Comparison of ENCODE assay signal across 40 cellular contexts in the genomic region with DNA sequence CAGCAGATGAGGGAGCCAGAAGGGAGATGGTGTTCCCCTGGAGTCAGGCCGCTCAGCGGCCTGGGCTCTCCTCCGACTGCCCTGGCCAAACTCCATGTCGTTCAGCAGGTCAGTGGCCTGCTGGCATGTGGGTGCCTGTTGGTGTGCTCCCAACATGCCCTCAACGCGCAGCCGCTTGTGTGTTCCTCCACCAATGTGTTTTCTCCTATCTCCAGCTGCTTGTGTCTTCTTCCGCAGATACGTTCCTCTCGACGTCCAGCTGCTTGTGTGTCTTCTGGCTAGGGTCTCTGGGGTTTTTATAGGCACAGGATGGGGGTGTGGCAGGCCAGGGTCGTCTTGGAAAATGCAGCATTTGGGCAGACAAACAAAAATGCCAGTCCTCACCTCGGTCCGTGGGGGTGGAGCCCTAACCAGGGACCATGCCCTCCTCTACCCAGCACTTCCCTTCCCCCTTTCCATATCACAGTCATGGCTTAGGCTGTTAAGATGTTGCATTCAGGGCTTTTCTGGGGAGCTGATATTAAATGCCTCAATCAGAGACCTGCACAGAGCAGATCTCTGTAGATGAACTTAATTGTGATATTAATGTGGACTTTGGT.
"Had no signal": no experiment of that assay in that cellular context is flagged by ENCODE, and none has a peak within 500 bp of the region (broad histone marks: within the 10 kb centered on the region; RNA-seq: fewer than 3 reads in every experiment).

No MANE protein-coding gene starts in this region.

- H3K4me3 ChIP-seq: adrenal gland, ascending aorta, body of pancreas, breast epithelium, cardiac muscle cell had no signal

- H3K4me1 Mint-ChIP-seq: activated naive CD4-positive, alpha-beta T cell treated with anti-CD3 and anti-CD28 coated beads, Interleukin-2, amount 10 ng/mL, durations not matched to agents 7 days and 5 days; activated naive CD4-positive, alpha-beta T cell treated with anti-CD3 and anti-CD28 coated beads, Interleukin-2, amount 50 U/mL, for 24 hours; activated naive CD8-positive, alpha-beta T cell treated with anti-CD3 and anti-CD28 coated beads for 36 hours; activated naive CD8-positive, alpha-beta T cell treated with anti-CD3 and anti-CD28 coated beads, Interleukin-2, amount 10 ng/mL, durations not matched to agents 7 days and 5 days; activated naive CD8-positive, alpha-beta T cell treated with anti-CD3 and anti-CD28 coated beads, Interleukin-2, amount 50 U/mL, for 24 hours; activated T-helper 17 cell treated with anti-CD3 and anti-CD28 coated beads, Interleukin-2, amount 50 U/mL, for 72 hours; central memory CD8-positive, alpha-beta T cell had no signal

- DNase-seq: activated effector memory CD4-positive, alpha-beta T cell treated with anti-CD3 and anti-CD28 coated beads, Interleukin-2, amount 50 U/mL, for 16 hours; activated effector memory CD4-positive, alpha-beta T cell treated with Interleukin-2 at 50 U/mL for 16 hours; activated gamma-delta T cell; activated gamma-delta T cell treated with Interleukin-2 at 50 U/mL for 16 hours; activated naive CD4-positive, alpha-beta T cell; activated naive CD4-positive, alpha-beta T cell treated with anti-CD3 and anti-CD28 coated beads for 36 hours; activated naive CD4-positive, alpha-beta T cell treated with anti-CD3 and anti-CD28 coated beads, Interleukin-2, amount 10 ng/mL, durations not matched to agents 7 days and 5 days; activated naive CD4-positive, alpha-beta T cell treated with anti-CD3 and anti-CD28 coated beads, Interleukin-2, amount 50 U/mL, for 16 hours; activated naive CD4-positive, alpha-beta T cell treated with Interleukin-2 at 50 U/mL for 16 hours; activated naive CD8-positive, alpha-beta T cell treated with anti-CD3 and anti-CD28 coated beads for 36 hours; activated naive CD8-positive, alpha-beta T cell treated with anti-CD3 and anti-CD28 coated beads, Interleukin-2, amount 10 ng/mL, durations not matched to agents 7 days and 5 days; activated naive CD8-positive, alpha-beta T cell treated with anti-CD3 and anti-CD28 coated beads, Interleukin-2, amount 50 U/mL, for 24 hours; activated T-cell treated with anti-CD3 and anti-CD28 coated beads, Interleukin-2, amount 50 U/mL, for 1 hour; activated T-cell treated with anti-CD3 and anti-CD28 coated beads, Interleukin-2, amount 50 U/mL, for 24 hours; activated T-cell treated with anti-CD3 and anti-CD28 coated beads, Interleukin-2, amount 50 U/mL, for 4 hours; activated T-cell treated with anti-CD3 and anti-CD28 coated beads, Interleukin-2, amount 50 U/mL, for 48 hours; activated T-cell treated with anti-CD3 and anti-CD28 coated beads, Interleukin-2, amount 50 U/mL, for 72 hours; adrenal gland; amniotic stem cell; amygdala; anterior cingulate cortex; aorta; body of pancreas; brain microvascular endothelial cell; caudate nucleus; central memory CD4-positive, alpha-beta T cell; cerebellar nuclear complex had no signal

- H3K4me3 Mint-ChIP-seq: activated naive CD4-positive, alpha-beta T cell treated with anti-CD3 and anti-CD28 coated beads for 36 hours; activated naive CD4-positive, alpha-beta T cell treated with anti-CD3 and anti-CD28 coated beads, Interleukin-2, amount 10 ng/mL, durations not matched to agents 7 days and 5 days; activated naive CD4-positive, alpha-beta T cell treated with anti-CD3 and anti-CD28 coated beads, Interleukin-2, amount 50 U/mL, for 24 hours; activated naive CD8-positive, alpha-beta T cell; activated naive CD8-positive, alpha-beta T cell treated with anti-CD3 and anti-CD28 coated beads for 36 hours; activated naive CD8-positive, alpha-beta T cell treated with anti-CD3 and anti-CD28 coated beads, Interleukin-2, amount 10 ng/mL, durations not matched to agents 7 days and 5 days; activated naive CD8-positive, alpha-beta T cell treated with anti-CD3 and anti-CD28 coated beads, Interleukin-2, amount 50 U/mL, for 24 hours; activated T-cell treated with anti-CD3 and anti-CD28 coated beads, Interleukin-2, amount 50 U/mL, for 24 hours; activated T-cell treated with anti-CD3 and anti-CD28 coated beads, Interleukin-2, amount 50 U/mL, for 4 hours; activated T-helper 1 cell treated with anti-CD3 and anti-CD28 coated beads, Interleukin-12 subunit alpha, Interleukin-12 subunit beta, Interleukin-2, Interleukin-4 antibody, amounts not matched to agents 30 ng/mL and 10 ng/mL and 1 ng/mL, durations not matched to agents 14 hours and 24 hours and 36 hours; activated T-helper 17 cell treated with anti-CD3 and anti-CD28 coated beads, Interleukin-2, amount 50 U/mL, for 72 hours; brain; central memory CD8-positive, alpha-beta T cell had no signal

- H3K27me3 ChIP-seq: adrenal gland, ascending aorta, body of pancreas, brain microvascular endothelial cell, breast epithelium, cardiac muscle cell had no signal

- H3K4me1 ChIP-seq: adrenal gland, ascending aorta, body of pancreas, breast epithelium had no signal

- H3K36me3 ChIP-seq: adrenal gland, ascending aorta, brain microvascular endothelial cell, breast epithelium, cardiac muscle cell had no signal

- H3K9me3 ChIP-seq: adrenal gland, ascending aorta, body of pancreas, breast epithelium had no signal

- H3K27me3 Mint-ChIP-seq: activated naive CD8-positive, alpha-beta T cell treated with anti-CD3 and anti-CD28 coated beads, Interleukin-2, amount 10 ng/mL, durations not matched to agents 7 days and 5 days; activated T-helper 17 cell treated with anti-CD3 and anti-CD28 coated beads, Interleukin-2, amount 50 U/mL, for 72 hours; brain; central memory CD8-positive, alpha-beta T cell had no signal

- H3K36me3 Mint-ChIP-seq: activated naive CD4-positive, alpha-beta T cell treated with anti-CD3 and anti-CD28 coated beads, Interleukin-2, amount 10 ng/mL, durations not matched to agents 7 days and 5 days; activated naive CD4-positive, alpha-beta T cell treated with anti-CD3 and anti-CD28 coated beads, Interleukin-2, amount 50 U/mL, for 24 hours; activated naive CD4-positive, alpha-beta T cell treated with anti-CD3 and anti-CD28 coated beads, Interleukin-2, amount 50 U/mL, for 72 hours; activated naive CD8-positive, alpha-beta T cell; activated naive CD8-positive, alpha-beta T cell treated with anti-CD3 and anti-CD28 coated beads for 36 hours; activated naive CD8-positive, alpha-beta T cell treated with anti-CD3 and anti-CD28 coated beads, Interleukin-2, amount 10 ng/mL, durations not matched to agents 7 days and 5 days; brain had no signal

- FAIRE-seq: astrocyte, bronchial epithelial cell had no signal

- ATAC-seq: activated naive CD4-positive, alpha-beta T cell treated with anti-CD3 and anti-CD28 coated beads, Interleukin-2, amount 50 U/mL, for 72 hours; activated naive CD8-positive, alpha-beta T cell treated with anti-CD3 and anti-CD28 coated beads, Interleukin-2, amount 50 U/mL, for 24 hours; activated T-cell treated with anti-CD3 and anti-CD28 coated beads, Interleukin-2, amount 50 U/mL, for 4 hours; activated T-helper 17 cell treated with anti-CD3 and anti-CD28 coated beads, Interleukin-2, amount 50 U/mL, for 72 hours; body of pancreas had no signal

- H3K27ac ChIP-seq: adrenal gland, ascending aorta, body of pancreas, brain microvascular endothelial cell, breast epithelium, cardiac muscle cell had no signal

- H3K9me3 Mint-ChIP-seq: activated naive CD4-positive, alpha-beta T cell treated with anti-CD3 and anti-CD28 coated beads for 36 hours; activated naive CD4-positive, alpha-beta T cell treated with anti-CD3 and anti-CD28 coated beads, Interleukin-2, amount 10 ng/mL, durations not matched to agents 7 days and 5 days; activated naive CD4-positive, alpha-beta T cell treated with anti-CD3 and anti-CD28 coated beads, Interleukin-2, amount 50 U/mL, for 24 hours; activated naive CD4-positive, alpha-beta T cell treated with anti-CD3 and anti-CD28 coated beads, Interleukin-2, amount 50 U/mL, for 72 hours; activated naive CD8-positive, alpha-beta T cell treated with anti-CD3 and anti-CD28 coated beads for 36 hours; activated naive CD8-positive, alpha-beta T cell treated with anti-CD3 and anti-CD28 coated beads, Interleukin-2, amount 10 ng/mL, durations not matched to agents 7 days and 5 days; activated naive CD8-positive, alpha-beta T cell treated with anti-CD3 and anti-CD28 coated beads, Interleukin-2, amount 50 U/mL, for 24 hours; activated T-cell treated with anti-CD3 and anti-CD28 coated beads, Interleukin-2, amount 50 U/mL, for 24 hours; activated T-cell treated with anti-CD3 and anti-CD28 coated beads, Interleukin-2, amount 50 U/mL, for 4 hours; activated T-cell treated with anti-CD3 and anti-CD28 coated beads, Interleukin-2, amount 50 U/mL, for 72 hours; activated T-helper 1 cell treated with anti-CD3 and anti-CD28 coated beads, Interleukin-12 subunit alpha, Interleukin-12 subunit beta, Interleukin-2, Interleukin-4 antibody, amounts not matched to agents 30 ng/mL and 10 ng/mL and 1 ng/mL, durations not matched to agents 14 hours and 24 hours and 36 hours; activated T-helper 17 cell treated with anti-CD3 and anti-CD28 coated beads, Interleukin-2, amount 50 U/mL, for 72 hours; activated T-helper 2 cell treated with anti-CD3 and anti-CD28 coated beads, Interferon-gamma antibody, Interleukin-2, Interleukin-4, amounts not matched to agents 10 μg/mL and 5 μg/mL and 100 μg/mL, durations not matched to agents 14 hours and 24 hours and 36 hours; brain; central memory CD8-positive, alpha-beta T cell had no signal

- H3K27ac Mint-ChIP-seq: activated naive CD4-positive, alpha-beta T cell treated with anti-CD3 and anti-CD28 coated beads for 36 hours; activated naive CD4-positive, alpha-beta T cell treated with anti-CD3 and anti-CD28 coated beads, Interleukin-2, amount 10 ng/mL, durations not matched to agents 7 days and 5 days; activated naive CD4-positive, alpha-beta T cell treated with anti-CD3 and anti-CD28 coated beads, Interleukin-2, amount 50 U/mL, for 24 hours; activated naive CD4-positive, alpha-beta T cell treated with anti-CD3 and anti-CD28 coated beads, Interleukin-2, amount 50 U/mL, for 72 hours; activated naive CD8-positive, alpha-beta T cell; activated naive CD8-positive, alpha-beta T cell treated with anti-CD3 and anti-CD28 coated beads for 36 hours; activated naive CD8-positive, alpha-beta T cell treated with anti-CD3 and anti-CD28 coated beads, Interleukin-2, amount 10 ng/mL, durations not matched to agents 7 days and 5 days; activated naive CD8-positive, alpha-beta T cell treated with anti-CD3 and anti-CD28 coated beads, Interleukin-2, amount 50 U/mL, for 24 hours; activated T-cell treated with anti-CD3 and anti-CD28 coated beads, Interleukin-2, amount 50 U/mL, for 24 hours; activated T-cell treated with anti-CD3 and anti-CD28 coated beads, Interleukin-2, amount 50 U/mL, for 72 hours; activated T-helper 1 cell treated with anti-CD3 and anti-CD28 coated beads, Interleukin-12 subunit alpha, Interleukin-12 subunit beta, Interleukin-2, Interleukin-4 antibody, amounts not matched to agents 30 ng/mL and 10 ng/mL and 1 ng/mL, durations not matched to agents 14 hours and 24 hours and 36 hours; activated T-helper 2 cell treated with anti-CD3 and anti-CD28 coated beads, Interferon-gamma antibody, Interleukin-2, Interleukin-4, amounts not matched to agents 10 μg/mL and 5 μg/mL and 100 μg/mL, durations not matched to agents 14 hours and 24 hours and 36 hours; brain had no signal
